21 cellular contexts compared by ENCODE assay signal in the genomic region with DNA sequence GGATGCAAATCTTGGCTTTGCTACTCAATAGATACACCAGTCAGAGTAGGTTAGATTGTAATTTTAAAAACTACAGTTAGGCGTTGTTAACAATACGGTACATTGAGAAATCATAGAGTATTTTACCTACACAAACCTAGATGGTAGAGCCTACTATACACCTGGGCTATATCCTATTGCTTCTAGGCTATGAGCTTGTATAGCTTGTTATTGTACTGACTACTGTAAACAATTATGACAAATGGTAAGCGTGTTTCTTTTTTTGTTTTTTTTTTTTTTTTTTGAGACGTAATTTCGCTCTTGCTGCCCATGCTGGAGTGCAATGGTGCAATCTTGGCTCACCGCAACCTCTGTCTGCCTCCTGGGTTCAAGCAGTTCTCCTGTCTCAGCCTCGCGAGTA. TPM values are rescaled to one million over a fixed set of nuclear protein-coding genes. Genes with fewer than 3 reads are reported as not detected.
DNase-seq lines count a peak whose midpoint lies in the region; ATAC-seq and TF ChIP-seq lines count a peak whose summit lies in the region.
"Had no signal": no experiment of that assay in that cellular context is flagged by ENCODE, and none has a peak within 500 bp of the region (broad histone marks: within the 10 kb centered on the region; RNA-seq: fewer than 3 reads in every experiment).

No MANE protein-coding gene starts in this region.

- no peak for TF ChIP-seq CTCF in mesothelial cell of epicardium (IDR thresholded peaks at IDR 0.05; ENCODE audit: unreplicated experiment)
- no peak for TF ChIP-seq CTCF in heart right ventricle (IDR thresholded peaks at IDR 0.05)

- ATAC-seq in T-helper 17 cell, result no peak
- no peak for ATAC-seq in HG03097 (IDR thresholded peaks at IDR 0.05; ENCODE audit: low FRiP score, unreplicated experiment)
- no peak for ATAC-seq in heart right ventricle
- ATAC-seq: heart left ventricle had no signal

- H3K36me3 Mint-ChIP-seq in activated CD4-positive, alpha-beta T cell treated with anti-CD3 and anti-CD28 coated beads, Interleukin-2, amount 10 ng/mL, durations not matched to agents 24 days and 14 days (ENCODE audit: low read depth), result peaks cover 23% of the 10 kb centered on the region
- H3K36me3 Mint-ChIP-seq in T-helper 17 cell (ENCODE audit: low read depth) (peaks cover 3% of the 10 kb centered on the region), mesothelial cell of epicardium (peaks cover 2% of the 10 kb centered on the region)

- intact Hi-C loops in activated CD4-positive, alpha-beta T cell treated with anti-CD3 and anti-CD28 coated beads, Interleukin-2, amount 10 ng/mL, durations not matched to agents 24 days and 14 days (cut with micrococcal nuclease), result loop anchor here (5.0 to 10.0 kb wide), 3 partner anchors 350 to 767 kb away; a partner anchor contains a TSS
- intact Hi-C loops in heart right ventricle (cut with DNase I), result loop anchor here (5.0 to 10.0 kb wide), 8 partner anchors 60 to 103 kb away; no protein-coding TSS in a partner anchor

- peaks cover 43% of the 10 kb centered on the region for H3K4me1 Mint-ChIP-seq in activated CD4-positive, alpha-beta T cell treated with anti-CD3 and anti-CD28 coated beads, Interleukin-2, amount 10 ng/mL, durations not matched to agents 24 days and 14 days
- H3K4me1 Mint-ChIP-seq in T-helper 17 cell (peaks cover 49% of the 10 kb centered on the region), mesothelial cell of epicardium (peaks cover 29% of the 10 kb centered on the region)

- peak overlapping the region; percentile 0 for H3K4me3 Mint-ChIP-seq in activated CD4-positive, alpha-beta T cell treated with anti-CD3 and anti-CD28 coated beads, Interleukin-2, amount 10 ng/mL, durations not matched to agents 24 days and 14 days
- H3K4me3 Mint-ChIP-seq in T-helper 17 cell (peak overlapping the region; percentile 36), mesothelial cell of epicardium (no peak overlapping the region)
- H3K4me3 Mint-ChIP-seq: activated CD4-positive, alpha-beta T cell treated with anti-CD3 and anti-CD28 coated beads, Interleukin-2, amount 10 ng/mL, durations not matched to agents 7 days and 5 days; activated naive CD4-positive, alpha-beta T cell treated with anti-CD3 and anti-CD28 coated beads for 36 hours had no signal

- H3K27ac ChIP-seq in substantia nigra (ENCODE audit: low read depth, low read length, poor library complexity, severe bottlenecking) (peak overlapping the region; percentile 61), heart right ventricle (peak overlapping the region in 1 of 10 donors; percentile 8)
- H3K27ac ChIP-seq: parathyroid adenoma had no signal

- no peak for DNase-seq in activated CD4-positive, alpha-beta T cell treated with anti-CD3 and anti-CD28 coated beads, Interleukin-2, amount 10 ng/mL, durations not matched to agents 24 days and 14 days
- no peak for DNase-seq in activated CD4-positive, alpha-beta T cell treated with anti-CD3 and anti-CD28 coated beads, Interleukin-2, amount 50 U/mL, for 1 hour
- DNase-seq in T-helper 17 cell (no peak), mesothelial cell of epicardium (ENCODE audit: low spot score in 2 of 2, unreplicated experiment in 2 of 2) (no peak), substantia nigra (lab: John Stamatoyannopoulos, UW) (no peak), heart right ventricle (no peak), NCI-H345 treated with DMSO at 0.1 percent for 48 hours (lab: John Stamatoyannopoulos, UW; ENCODE audit: unreplicated experiment) (no peak)
- DNase-seq: 8988T; activated CD4-positive, alpha-beta T cell treated with anti-CD3 and anti-CD28 coated beads, Interleukin-2, amount 10 ng/mL, durations not matched to agents 7 days and 5 days; activated naive CD4-positive, alpha-beta T cell treated with anti-CD3 and anti-CD28 coated beads for 36 hours; activated T-cell treated with anti-CD3 and anti-CD28 coated beads for 4 hours; C1 segment of cervical spinal cord; heart left ventricle; NCI-H2029; NK-92 treated with Interleukin-12 subunit alpha and Interleukin-12 subunit beta, amount 100 ng/mL, for 24 hours; sigmoid colon; stimulated activated CD4-positive, alpha-beta T cell treated with anti-CD3 and anti-CD28 coated beads, Interleukin-1b, Interleukin-23, amount 100 ng/mL, for 48 hours; stomach had no signal

- H3K4me3 ChIP-seq in heart right ventricle, result peak overlapping the region in 2 of 10 donors; percentile 8 to 74
- H3K4me3 ChIP-seq: HAP-1, sigmoid colon, stomach had no signal

- no peaks in the 10 kb centered on the region for H3K36me3 ChIP-seq in heart right ventricle
- H3K36me3 ChIP-seq: HAP-1, sigmoid colon, stomach had no signal

- 91 to 97% methylated on average over 8 of the region's 8 CpGs for WGBS in heart right ventricle, 2 donors

- H3K9me3 ChIP-seq in T-helper 17 cell (ENCODE audit: control insufficient read depth, low read length, poor library complexity, severe bottlenecking) (no peaks in the 10 kb centered on the region), heart right ventricle (no peaks in the 10 kb centered on the region)
- H3K9me3 ChIP-seq: HAP-1, heart left ventricle, sigmoid colon, stomach had no signal

- no peaks in the 10 kb centered on the region for H3K9me3 Mint-ChIP-seq in activated CD4-positive, alpha-beta T cell treated with anti-CD3 and anti-CD28 coated beads, Interleukin-2, amount 10 ng/mL, durations not matched to agents 24 days and 14 days
- H3K9me3 Mint-ChIP-seq in mesothelial cell of epicardium, result peaks cover 2% of the 10 kb centered on the region
- H3K9me3 Mint-ChIP-seq: activated naive CD4-positive, alpha-beta T cell treated with anti-CD3 and anti-CD28 coated beads for 36 hours had no signal

- H3K27me3 ChIP-seq in heart right ventricle, result no peaks in the 10 kb centered on the region
- H3K27me3 ChIP-seq: heart left ventricle, sigmoid colon, stomach had no signal

- peaks cover 0 to 80% (median 56%) of the 10 kb centered on the region in 9 donors for H3K4me1 ChIP-seq in heart right ventricle

- H3K27me3 Mint-ChIP-seq in activated CD4-positive, alpha-beta T cell treated with anti-CD3 and anti-CD28 coated beads, Interleukin-2, amount 10 ng/mL, durations not matched to agents 24 days and 14 days, result no peaks in the 10 kb centered on the region
- no peaks in the 10 kb centered on the region for H3K27me3 Mint-ChIP-seq in T-helper 17 cell
- no peaks in the 10 kb centered on the region for H3K27me3 Mint-ChIP-seq in mesothelial cell of epicardium (ENCODE audit: low read depth)
- H3K27me3 Mint-ChIP-seq: activated CD4-positive, alpha-beta T cell treated with anti-CD3 and anti-CD28 coated beads, Interleukin-2, amount 10 ng/mL, durations not matched to agents 7 days and 5 days had no signal

- no peak overlapping the region for H3K27ac Mint-ChIP-seq in activated CD4-positive, alpha-beta T cell treated with anti-CD3 and anti-CD28 coated beads, Interleukin-2, amount 10 ng/mL, durations not matched to agents 24 days and 14 days
- H3K27ac Mint-ChIP-seq in T-helper 17 cell (no peak overlapping the region), mesothelial cell of epicardium (peak overlapping the region; percentile 6)
- H3K27ac Mint-ChIP-seq: activated CD4-positive, alpha-beta T cell treated with anti-CD3 and anti-CD28 coated beads, Interleukin-2, amount 10 ng/mL, durations not matched to agents 7 days and 5 days; activated naive CD4-positive, alpha-beta T cell treated with anti-CD3 and anti-CD28 coated beads for 36 hours had no signal

RNA-seq across cellular contexts. Expression of a gene that starts 3.7 kb away (rescaled TPM):
- 202 and 205 TPM in 2 replicates for total RNA-seq in activated CD4-positive, alpha-beta T cell treated with anti-CD3 and anti-CD28 coated beads, Interleukin-2, amount 10 ng/mL, durations not matched to agents 24 days and 14 days
- total RNA-seq in T-helper 17 cell (100 to 1,000 TPM; 191 to 220 TPM), mesothelial cell of epicardium (200 to 203 TPM (median 203 TPM) in 3 replicates), heart right ventricle (100 to 1,000 TPM; 179 to 234 (median 204) TPM)
- polyA plus RNA-seq in heart right ventricle, result 100 to 1,000 TPM; 139 to 168 TPM
